In genomic region chr18:51196116-51196810, GRCh38 we compare ENCODE assay signal across 8 cellular contexts. TPM values are rescaled to one million over a fixed set of nuclear protein-coding genes. Genes with fewer than 3 reads are reported as not detected.
DNase-seq lines count a peak whose midpoint lies in the region; ATAC-seq, FAIRE-seq and TF ChIP-seq lines count a peak whose summit lies in the region.

No MANE protein-coding gene starts in this region.

- in situ Hi-C loops in G401 (cut with HindIII; ENCODE audit: low sequenced_read_pairs): no loop called here

- H3K4me1 Mint-ChIP-seq in astrocyte (ENCODE audit: low read depth, unreplicated experiment): peaks cover 20% of the 10 kb centered on the region

- H3K4me3 ChIP-seq in astrocyte (ENCODE audit: insufficient read depth, low read depth, low read length): peak overlapping the region; percentile 99
- peak overlapping the region; percentile 99 for H3K4me3 ChIP-seq in iPS DF 6.9 (ENCODE audit: low read length)
- H3K4me3 ChIP-seq in skeletal muscle tissue (ENCODE audit: low read length in 3 of 3): peak overlapping the region; percentile 88 to 91 (median 91)

- peak overlapping the region; percentile 96 for H3K4me2 ChIP-seq in astrocyte (ENCODE audit: low read length)

- peaks cover 4% of the 10 kb centered on the region for H3K36me3 Mint-ChIP-seq in astrocyte (ENCODE audit: low read depth, unreplicated experiment)

- H3K9ac ChIP-seq in astrocyte (ENCODE audit: low read length) (peak overlapping the region; percentile 99), skeletal muscle tissue (ENCODE audit: low read depth in 1 of 3, low read length in 3 of 3) (peak overlapping the region; percentile 89 to 93 (median 92))

- H3K79me2 ChIP-seq in astrocyte (ENCODE audit: insufficient read depth, low read length): peaks cover 56% of the 10 kb centered on the region

- H2AFZ ChIP-seq in astrocyte (ENCODE audit: low read depth, low read length): no peak overlapping the region

- H3K4me1 ChIP-seq in astrocyte (ENCODE audit: insufficient read depth, low read length): peaks cover 25% of the 10 kb centered on the region
- H3K4me1 ChIP-seq in iPS DF 6.9 (ENCODE audit: control insufficient read depth, insufficient read depth, low read length): no peaks in the 10 kb centered on the region
- H3K4me1 ChIP-seq in skeletal muscle tissue (ENCODE audit: control insufficient read depth in 3 of 3, insufficient read depth in 3 of 3, low read length in 3 of 3): peaks cover 26 to 35% (median 27%) of the 10 kb centered on the region in 3 donors

- FAIRE-seq in astrocyte (lab: Jason Lieb, UNC): no peak

- H3K27me3 ChIP-seq in astrocyte (ENCODE audit: insufficient read depth, low read length) (no peaks in the 10 kb centered on the region), iPS DF 6.9 (ENCODE audit: control insufficient read depth, insufficient read depth, low read length) (no peaks in the 10 kb centered on the region), skeletal muscle tissue (ENCODE audit: control insufficient read depth in 3 of 3, insufficient read depth in 3 of 3, low read length in 3 of 3) (no peaks in the 10 kb centered on the region)

- H3K27me3 Mint-ChIP-seq in astrocyte (ENCODE audit: low read depth, unreplicated experiment): no peaks in the 10 kb centered on the region

- peak overlapping the region; percentile 97 for H3K27ac Mint-ChIP-seq in astrocyte (ENCODE audit: unreplicated experiment)

- peaks cover 46% of the 10 kb centered on the region for H4K20me1 ChIP-seq in astrocyte (ENCODE audit: insufficient read depth, low read length)

- H3K36me3 ChIP-seq in astrocyte (ENCODE audit: insufficient read depth, low read length) (no peaks in the 10 kb centered on the region), iPS DF 6.9 (ENCODE audit: control insufficient read depth, insufficient read depth, low read length) (no peaks in the 10 kb centered on the region), skeletal muscle tissue (ENCODE audit: control insufficient read depth in 3 of 3, insufficient read depth in 3 of 3, low read length in 3 of 3) (no peaks in the 10 kb centered on the region)

- WGBS in iPS DF 6.9 (ENCODE audit: insufficient coverage, insufficient read length): no CpG with 5 or more reads among the region's 67 CpGs

- no peaks in the 10 kb centered on the region for H3K9me3 ChIP-seq in astrocyte (ENCODE audit: insufficient read depth, low read depth, low read length)
- H3K9me3 ChIP-seq in iPS DF 6.9 (ENCODE audit: control insufficient read depth, insufficient read depth, low read length): no peaks in the 10 kb centered on the region
- no peaks in the 10 kb centered on the region for H3K9me3 ChIP-seq in skeletal muscle tissue (ENCODE audit: control insufficient read depth in 3 of 3, low read length in 3 of 3)

- no peaks in the 10 kb centered on the region for H3K9me3 Mint-ChIP-seq in astrocyte (ENCODE audit: unreplicated experiment)

- peak overlapping the region; percentile 91 for H3K27ac ChIP-seq in astrocyte (ENCODE audit: low read depth, low read length)
- no peak overlapping the region for H3K27ac ChIP-seq in iPS DF 6.9 (ENCODE audit: low read length)
- H3K27ac ChIP-seq in skeletal muscle tissue (ENCODE audit: low read depth, low read length): peak overlapping the region; percentile 86

- DNase-seq in G401 (ENCODE audit: low spot score): peak; percentile 33
- no peak for DNase-seq in astrocyte (ENCODE audit: low read depth)
- no peak for DNase-seq in iPS DF 6.9 (ENCODE audit: low read depth, low spot score)
- no peak for DNase-seq in NCI-H1436 (lab: John Stamatoyannopoulos, UW)
- DNase-seq in 8988T: no peak

- no peak for TF ChIP-seq CTCF in astrocyte (IDR thresholded peaks at IDR 0.05; ENCODE audit: insufficient read depth, low read depth, low read length)

- ATAC-seq in HG02678 (IDR thresholded peaks at IDR 0.05; ENCODE audit: unreplicated experiment) (peak; percentile 2), SK-N-SH treated with all-trans-retinoic acid at 6 μM for 48 hours (0 out of 3 replicates have a peak, but pooled peaks have one; percentile 0)

- peak overlapping the region; percentile 90 for H3K4me3 Mint-ChIP-seq in astrocyte (ENCODE audit: unreplicated experiment)

TF ChIP-seq in SK-N-SH treated with all-trans-retinoic acid at 6 μM for 48 hours, 23 proteins besides CTCF, POLR2A, EP300 and RAD21:
- TF ChIP-seq PPARA (CRISPR knock-in tag; IDR thresholded peaks at IDR 0.05; ENCODE audit: borderline replicate concordance) (no peak), GLIS3 (CRISPR knock-in tag; IDR thresholded peaks at IDR 0.05) (no peak), OSR1 (CRISPR knock-in tag; IDR thresholded peaks at IDR 0.05) (no peak), ZNF8 (CRISPR knock-in tag; IDR thresholded peaks at IDR 0.05) (no peak), POU6F1 (CRISPR knock-in tag; IDR thresholded peaks at IDR 0.05; ENCODE audit: borderline replicate concordance, low read depth) (no peak), ZNF70 (CRISPR knock-in tag; IDR thresholded peaks at IDR 0.05) (no peak)
TF ChIP-seq in SK-N-SH treated with all-trans-retinoic acid at 6 μM for 48 hours: peak in this region for 0.

RNA-seq across cellular contexts. Expression of gene MEX3C, which starts 1.2 kb away (rescaled TPM):
- total RNA-seq in G401 (2014; rRNA removed; shearing (Covaris generic)): 42.5 and 51.1 TPM in 2 replicates
- total RNA-seq in astrocyte (72.2 TPM in 2 replicates), skeletal muscle tissue (37.6 TPM)
